ENCODE assay signal across 7 cellular contexts in genomic region chr22:19085233-19086043, GRCh38. TPM values are rescaled to one million over a fixed set of nuclear protein-coding genes. Genes with fewer than 3 reads are reported as not detected.
DNase-seq lines count a peak whose midpoint lies in the region; ATAC-seq and TF ChIP-seq lines count a peak whose summit lies in the region.

No MANE protein-coding gene starts in this region.

- H3K9me3 ChIP-seq in skeletal muscle tissue (ENCODE audit: control insufficient read depth in 3 of 3, low read length in 3 of 3), result no peaks in the 10 kb centered on the region

- TF ChIP-seq CTCF in GM12874 (IDR thresholded peaks at IDR 0.05; ENCODE audit: insufficient read depth, low read depth, low read length), result peak; percentile 48

- peak overlapping the region; percentile 33 for H3K27ac ChIP-seq in skeletal muscle tissue (ENCODE audit: low read depth, low read length)

- H3K4me3 ChIP-seq in skeletal muscle tissue (ENCODE audit: low read length in 3 of 3), result no peak overlapping the region

- peak; percentile 78 for ATAC-seq in HG03139 (IDR thresholded peaks at IDR 0.05; ENCODE audit: unreplicated experiment)

- H3K4me1 ChIP-seq in skeletal muscle tissue (ENCODE audit: control insufficient read depth in 3 of 3, insufficient read depth in 3 of 3, low read length in 3 of 3), result peaks cover 12 to 30% (median 20%) of the 10 kb centered on the region in 3 donors

- DNase-seq in SK-N-DZ (ENCODE audit: low spot score), result peak; percentile 18
- DNase-seq in foreskin melanocyte, result peak; percentile 27
- DNase-seq in DMS79 (lab: John Stamatoyannopoulos, UW), result no peak
- no peak for DNase-seq in ureter (ENCODE audit: low spot score)

- peak overlapping the region in 1 of 3 donors; percentile 26 for H3K9ac ChIP-seq in skeletal muscle tissue (ENCODE audit: low read depth in 1 of 3, low read length in 3 of 3)

- H3K36me3 ChIP-seq in skeletal muscle tissue (ENCODE audit: control insufficient read depth in 3 of 3, insufficient read depth in 3 of 3, low read length in 3 of 3), result peaks cover 7 to 20% (median 12%) of the 10 kb centered on the region in 3 donors

- no peaks in the 10 kb centered on the region for H3K27me3 ChIP-seq in skeletal muscle tissue (ENCODE audit: control insufficient read depth in 3 of 3, insufficient read depth in 3 of 3, low read length in 3 of 3)

RNA-seq across cellular contexts. Expression of gene DGCR2, which starts 36.8 kb away (rescaled TPM):
- polyA plus RNA-seq in SK-N-DZ (2014; cell fraction: cytosol; rRNA removed), result 45.5 and 48.0 TPM in 2 replicates
- 33.5 and 34.4 TPM in 2 replicates for polyA plus RNA-seq in SK-N-DZ (2014; cell fraction: nucleus; rRNA removed)
- 41.8 TPM for total RNA-seq in skeletal muscle tissue
- 68.7 TPM for total RNA-seq in ureter

RNA-seq across cellular contexts. Expression of gene TSSK2, which starts 45.7 kb away (rescaled TPM):
- not detected in 2 replicates for polyA plus RNA-seq in SK-N-DZ (2014; cell fraction: cytosol; rRNA removed)
- polyA plus RNA-seq in SK-N-DZ (2014; cell fraction: nucleus; rRNA removed), result not detected in 2 replicates
- total RNA-seq in skeletal muscle tissue, result not detected
- total RNA-seq in ureter, result not detected

RNA-seq across cellular contexts. Expression of gene ESS2, which starts 59.0 kb away (rescaled TPM):
- polyA plus RNA-seq in SK-N-DZ (2014; cell fraction: cytosol; rRNA removed), result 23.4 and 31.1 TPM in 2 replicates
- polyA plus RNA-seq in SK-N-DZ (2014; cell fraction: nucleus; rRNA removed), result 18.7 and 31.3 TPM in 2 replicates
- total RNA-seq in skeletal muscle tissue, result 3.7 TPM
- 14.6 TPM for total RNA-seq in ureter

Comparison
In these comparisons a context has a peak if more than half of its experiments do, and no peak if none do; other contexts are left out.
1. DNase-seq: peak in SK-N-DZ (single experiment) and foreskin melanocyte (single experiment); none in DMS79 (single experiment) and ureter (single experiment).